ENCODE assay signal across 10 cellular contexts in the genomic region with DNA sequence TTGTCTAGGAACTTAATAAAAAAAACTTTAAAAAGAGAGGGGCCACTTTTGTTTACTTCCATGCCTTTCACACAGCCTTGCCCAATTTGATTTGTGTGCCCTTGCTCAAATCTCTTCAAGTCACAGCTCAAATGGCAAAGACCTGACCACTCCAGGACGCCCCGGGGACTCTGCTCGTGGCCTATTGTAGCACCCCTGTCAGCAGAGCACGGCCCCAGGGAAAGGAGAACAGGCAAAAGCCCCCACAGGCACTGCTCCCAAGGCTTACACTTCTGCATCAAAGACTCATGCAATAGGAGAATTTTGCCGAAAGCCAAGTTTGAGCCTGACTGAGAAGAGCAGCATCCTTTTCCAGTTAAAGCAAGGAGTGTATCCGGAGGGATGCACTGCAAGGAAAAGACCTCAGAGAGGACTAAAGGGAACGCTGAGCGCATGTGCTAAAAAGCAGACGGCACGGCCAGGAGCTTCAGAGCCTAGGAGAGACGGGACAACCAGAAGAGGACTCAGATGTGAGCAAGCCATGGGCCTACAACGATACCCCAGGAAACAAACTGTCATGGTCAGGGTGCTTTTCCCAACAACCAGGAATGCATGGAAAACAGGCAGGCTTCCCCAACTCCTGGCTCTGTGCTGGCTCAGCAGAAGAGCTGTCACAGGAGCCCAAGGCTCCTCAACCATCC. TPM values are rescaled to one million over a fixed set of nuclear protein-coding genes. Genes with fewer than 3 reads are reported as not detected.
DNase-seq lines count a peak whose midpoint lies in the region; ATAC-seq and TF ChIP-seq lines count a peak whose summit lies in the region.
"Had no signal": no experiment of that assay in that cellular context is flagged by ENCODE, and none has a peak within 500 bp of the region (broad histone marks: within the 10 kb centered on the region; RNA-seq: fewer than 3 reads in every experiment).

No MANE protein-coding gene starts in this region.

- TF ChIP-seq CTCF in HCT116 (IDR thresholded peaks at IDR 0.05 in 2 of 3, conservative IDR thresholded peaks at IDR 0.05 in 1 of 3; ENCODE audit: borderline replicate concordance in 1 of 3, insufficient read depth in 1 of 3, low read depth in 2 of 3, low read length in 2 of 3) (no peak), adrenal gland (IDR thresholded peaks at IDR 0.05) (no peak), GM10266 (IDR thresholded peaks at IDR 0.05; ENCODE audit: control insufficient read depth, insufficient read depth, low read depth, missing control alignments) (no peak)

- TF ChIP-seq POLR2A in HCT116 (IDR thresholded peaks at IDR 0.05; ENCODE audit: borderline replicate concordance, extremely low read depth, insufficient read depth, insufficient read length) = no peak
- no peak for TF ChIP-seq POLR2A in adrenal gland (IDR thresholded peaks at IDR 0.05)

- H3K79me2 ChIP-seq in HCT116 (ENCODE audit: insufficient read depth, low read length) = peaks cover 100% of the 10 kb centered on the region
- H3K79me2 ChIP-seq in mesendoderm (ENCODE audit: control insufficient read depth, insufficient read depth, low read length) = peaks cover 92% of the 10 kb centered on the region

- H4K20me1 ChIP-seq in HCT116 (ENCODE audit: insufficient read depth) = peaks cover 26% of the 10 kb centered on the region; the same call in 1 of the 2 replicates

- no peak overlapping the region for H3K56ac ChIP-seq in mesendoderm (ENCODE audit: low read length)

- H2BK120ac ChIP-seq in mesendoderm (ENCODE audit: low read depth, low read length) = no peak overlapping the region

- H3K23ac ChIP-seq in mesendoderm (ENCODE audit: low read length) = no peak overlapping the region

- H3K27ac Mint-ChIP-seq in stimulated activated naive B cell treated with anti-CD40 and anti-IgM and Interleukin-4, amounts not matched to agents 10 μg/mL and 1 μg/mL and 100 μg/mL, for 72 hours = peak overlapping the region; percentile 59

- peaks cover 13 to 25% of the 10 kb centered on the region in 2 donors for H3K36me3 Mint-ChIP-seq in stimulated activated naive B cell treated with anti-CD40 and anti-IgM and Interleukin-4, amounts not matched to agents 10 μg/mL and 1 μg/mL and 100 μg/mL, for 72 hours

- H3K4me1 ChIP-seq in HCT116 (ENCODE audit: control insufficient read depth in 1 of 2, insufficient read depth in 2 of 2, low read length in 2 of 2) (peaks cover 14 to 25% of the 10 kb centered on the region in 2 experiments), adrenal gland (replicated peaks in 1 of 2) (peaks cover 50 to 96% of the 10 kb centered on the region in 2 donors), mesendoderm (ENCODE audit: control insufficient read depth, low read depth, low read length) (peaks cover 9% of the 10 kb centered on the region)
- H3K4me1 ChIP-seq: SJCRH30 had no signal

- no peak overlapping the region for H2AFZ ChIP-seq in HCT116 (ENCODE audit: low read depth, low read length, poor library complexity, severe bottlenecking)

- H3K27me3 ChIP-seq in HCT116 (ENCODE audit: insufficient read depth, low read length) (no peaks in the 10 kb centered on the region), adrenal gland (no peaks in the 10 kb centered on the region), mesendoderm (ENCODE audit: insufficient read depth, low read length, poor library complexity) (no peaks in the 10 kb centered on the region)
- H3K27me3 ChIP-seq: SJCRH30 had no signal

- H3K4me2 ChIP-seq in HCT116 (ENCODE audit: low read length) = peak overlapping the region; percentile 61
- H3K4me2 ChIP-seq in mesendoderm (ENCODE audit: low read length) = no peak overlapping the region

- no peak overlapping the region for H2AK5ac ChIP-seq in mesendoderm (ENCODE audit: low read length)

- TF ChIP-seq RAD21 in HCT116 (IDR thresholded peaks at IDR 0.05; ENCODE audit: low read depth) = no peak

- H3K9me3 Mint-ChIP-seq in stimulated activated naive B cell treated with anti-CD40 and anti-IgM and Interleukin-4, amounts not matched to agents 10 μg/mL and 1 μg/mL and 100 μg/mL, for 72 hours = no peaks in the 10 kb centered on the region

- peaks cover 70 to 90% of the 10 kb centered on the region in 2 donors for H3K4me1 Mint-ChIP-seq in stimulated activated naive B cell treated with anti-CD40 and anti-IgM and Interleukin-4, amounts not matched to agents 10 μg/mL and 1 μg/mL and 100 μg/mL, for 72 hours

- H3K4me3 Mint-ChIP-seq in stimulated activated naive B cell treated with anti-CD40 and anti-IgM and Interleukin-4, amounts not matched to agents 10 μg/mL and 1 μg/mL and 100 μg/mL, for 72 hours = peak overlapping the region in 1 of 2 donors; percentile 15

- H3K18ac ChIP-seq in mesendoderm (ENCODE audit: low read length) = no peak overlapping the region

- no peak for DNase-seq in HCT116 (ENCODE audit: low read depth, low spot score)
- DNase-seq in adrenal gland = no peak
- no peak for DNase-seq in mesendoderm
- DNase-seq in stimulated activated naive B cell treated with anti-CD40 and anti-IgM and Interleukin-4, amounts not matched to agents 10 μg/mL and 1 μg/mL and 100 μg/mL, for 72 hours = no peak
- no peak for DNase-seq in SW 1271 (lab: John Stamatoyannopoulos, UW)
- DNase-seq in inferior parietal cortex (ENCODE audit: extremely low spot score) = no peak
- no peak for DNase-seq in GM10266 (ENCODE audit: extremely low spot score)
- DNase-seq: MV-4-11, NCI-H446, SJCRH30 had no signal

- no peak overlapping the region for H3K4ac ChIP-seq in mesendoderm (ENCODE audit: low read depth, low read length)

- WGBS in adrenal gland, 4 donors = 41 to 61% (median 53%) methylated on average over 11 to 12 of the region's 12 CpGs
- no CpG with 5 or more reads among the region's 12 CpGs for WGBS in mesendoderm (ENCODE audit: extremely low coverage, insufficient coverage, low lambda C conversion rate)

- RAD21 ChIA-PET in HCT116 (lab: Charles Lee; ENCODE audit: low non-redundant PET in 1 of 2, low total read pairs in 2 of 2, uncharacterized antibody in 2 of 2, unreplicated experiment in 2 of 2) = no interaction called here

- 0 out of 2 replicates have a peak overlapping the region, but pooled peaks have one; percentile 15 for H3K27ac ChIP-seq in HCT116 (ENCODE audit: low read depth, low read length)
- H3K27ac ChIP-seq in adrenal gland = peak overlapping the region in 3 of 5 donors; percentile 14 to 61 (median 53)
- no peak overlapping the region for H3K27ac ChIP-seq in mesendoderm (ENCODE audit: low read depth, low read length)
- H3K27ac ChIP-seq: SJCRH30 had no signal

- no peak overlapping the region for H2BK15ac ChIP-seq in mesendoderm (replicated peaks; ENCODE audit: low read depth)

- H2BK5ac ChIP-seq in mesendoderm (ENCODE audit: low read length) = no peak overlapping the region

- peaks cover 24% of the 10 kb centered on the region for H3K79me1 ChIP-seq in mesendoderm (ENCODE audit: low read length)

- CTCF ChIA-PET in HCT116 (lab: Charles Lee) = no interaction called here

- H3K4me3 ChIP-seq in HCT116 (replicated peaks in 1 of 2; ENCODE audit: low read depth in 1 of 2, low read length in 2 of 2) (no peak overlapping the region), adrenal gland (no peak overlapping the region), mesendoderm (ENCODE audit: low read length) (no peak overlapping the region)
- H3K4me3 ChIP-seq: SJCRH30 had no signal

- ATAC-seq in HCT116 = no peak
- no peak for ATAC-seq in stimulated activated naive B cell treated with anti-CD40 and anti-IgM and Interleukin-4, amounts not matched to agents 10 μg/mL and 1 μg/mL and 100 μg/mL, for 72 hours (replicated peaks)

- H4K8ac ChIP-seq in mesendoderm (ENCODE audit: low read depth, low read length) = no peak overlapping the region

- no peak overlapping the region for H4K5ac ChIP-seq in mesendoderm (ENCODE audit: low read length)

- POLR2A ChIA-PET in HCT116 (lab: Charles Lee) = no interaction called here

- H3K9me2 ChIP-seq in HCT116 (ENCODE audit: insufficient read depth) = no peaks in the 10 kb centered on the region

- BruUV-seq in HCT116 (replicated peaks; lab: Mats Ljungman, UMichigan) = no TSS peak

- intact Hi-C loops in HCT116 (cut with micrococcal nuclease) (no loop called here), adrenal gland (cut with DNase I) (loop anchor here in 1 of 2 donors (10.0 kb wide), 1 partner anchor 108 kb away; no protein-coding TSS in a partner anchor)

- no peaks in the 10 kb centered on the region for H3K9me3 ChIP-seq in HCT116 (ENCODE audit: control insufficient read depth in 1 of 2, insufficient read depth in 1 of 2, low read depth in 1 of 2, low read length in 2 of 2)
- no peaks in the 10 kb centered on the region for H3K9me3 ChIP-seq in adrenal gland (replicated peaks in 1 of 3)
- H3K9me3 ChIP-seq: SJCRH30 had no signal

- H3K27me3 Mint-ChIP-seq in stimulated activated naive B cell treated with anti-CD40 and anti-IgM and Interleukin-4, amounts not matched to agents 10 μg/mL and 1 μg/mL and 100 μg/mL, for 72 hours = no peaks in the 10 kb centered on the region

- no peak overlapping the region for H3K9ac ChIP-seq in HCT116 (ENCODE audit: low read length)
- peak overlapping the region; percentile 24 for H3K9ac ChIP-seq in mesendoderm (ENCODE audit: low read length)

- H3K36me3 ChIP-seq in HCT116 (ENCODE audit: control insufficient read depth in 1 of 2, insufficient read depth in 2 of 2, low read length in 2 of 2) = no peaks in the 10 kb centered on the region
- no peaks in the 10 kb centered on the region for H3K36me3 ChIP-seq in adrenal gland (replicated peaks in 1 of 2)
- no peaks in the 10 kb centered on the region for H3K36me3 ChIP-seq in mesendoderm (ENCODE audit: control insufficient read depth, insufficient read depth, low read length)

TF ChIP-seq in HCT116, 20 proteins besides CTCF, POLR2A, EP300 and RAD21:
- TF ChIP-seq TCF7L2 (IDR thresholded peaks at IDR 0.05; ENCODE audit: borderline replicate concordance, extremely low read depth, insufficient read depth, insufficient read length) (no peak), ELF1 (IDR thresholded peaks at IDR 0.05; ENCODE audit: borderline replicate concordance, low read depth) (no peak), YY1 (IDR thresholded peaks at IDR 0.05; ENCODE audit: extremely low read depth, insufficient replicate concordance, low read depth, low read length) (no peak)
TF ChIP-seq in HCT116: peak in this region for 0.

RNA-seq across cellular contexts. Expression of gene CREBBP, which starts 8.2 kb away (rescaled TPM):
- 42.7 TPM for total RNA-seq in HCT116 (2021; ENCODE audit: unreplicated experiment)
- 19.0 and 20.5 TPM in 2 replicates for polyA plus RNA-seq in HCT116 (2012)
- 10 to 100 TPM; 34.0 to 67.7 (median 48.6) TPM for total RNA-seq in adrenal gland
- polyA plus RNA-seq in adrenal gland = 10 to 100 TPM; 13.7 to 39.7 (median 25.3) TPM
- 43.5 TPM for polyA plus RNA-seq in mesendoderm (2013, experiment 1 of 2)
- 43.2 TPM for polyA plus RNA-seq in mesendoderm (2013, experiment 2 of 2)
